ENCODE assay signal across 8 cellular contexts in genomic region chr15:58521293-58521991, GRCh38.
DNase-seq lines count a peak whose midpoint lies in the region; ATAC-seq and TF ChIP-seq lines count a peak whose summit lies in the region.

No MANE protein-coding gene starts in this region.

- peak overlapping the region in 7 of 10 donors; percentile 5 to 72 (median 45) for H3K27ac ChIP-seq in heart right ventricle

- no peaks in the 10 kb centered on the region for H3K27me3 ChIP-seq in heart right ventricle

- H3K36me3 ChIP-seq in heart right ventricle: no peaks in the 10 kb centered on the region

- ATAC-seq in heart right ventricle: peak in 5 of 8 donors; percentile 5 to 66 (median 52)
- ATAC-seq in GM21526 (IDR thresholded peaks at IDR 0.05; ENCODE audit: low FRiP score, unreplicated experiment): no peak
- ATAC-seq in GM19467 (IDR thresholded peaks at IDR 0.05; ENCODE audit: unreplicated experiment): no peak

- intact Hi-C loops in heart right ventricle (cut with DNase I): loop anchor here in 2 of 10 donors (10.0 kb wide), 2 partner anchors 77 to 277 kb away; no protein-coding TSS in a partner anchor

- no peak for TF ChIP-seq CTCF in heart right ventricle (IDR thresholded peaks at IDR 0.05)

- H3K4me3 ChIP-seq in heart right ventricle: no peak overlapping the region

- H3K9me3 ChIP-seq in heart right ventricle: no peaks in the 10 kb centered on the region

- peaks cover 0 to 96% (median 44%) of the 10 kb centered on the region in 9 donors for H3K4me1 ChIP-seq in heart right ventricle

- 61 to 72% methylated on average over 13 of the region's 13 CpGs for WGBS in heart right ventricle, 2 donors

- DNase-seq in DMS53 (lab: John Stamatoyannopoulos, UW): peak; percentile 54
- no peak for DNase-seq in DMS53 treated with DMSO at 0.1 percent for 48 hours (lab: John Stamatoyannopoulos, UW; ENCODE audit: unreplicated experiment)
- peak; percentile 86 for DNase-seq in UCSD-AML1 (lab: John Stamatoyannopoulos, UW; ENCODE audit: unreplicated experiment)
- DNase-seq in heart right ventricle: peak; percentile 33 to 38
- DNase-seq in renal cortical epithelial cell (ENCODE audit: low read depth): peak; percentile 98
- DNase-seq in NCI-H187 treated with DMSO at 0.1 percent for 48 hours (lab: John Stamatoyannopoulos, UW): no peak

Comparison
In these comparisons a context has a peak if more than half of its experiments do, and no peak if none do; other contexts are left out.
1. DNase-seq: peak in DMS53 (single experiment), UCSD-AML1 (single experiment), heart right ventricle (2 of 2) and renal cortical epithelial cell (single experiment); none in DMS53 treated with DMSO at 0.1 percent for 48 hours (single experiment) and NCI-H187 treated with DMSO at 0.1 percent for 48 hours (single experiment).
2. ATAC-seq: peak in heart right ventricle (5 of 8); none in GM21526 (single experiment) and GM19467 (single experiment).